1 cellular context compared by ENCODE assay signal in the genomic region with DNA sequence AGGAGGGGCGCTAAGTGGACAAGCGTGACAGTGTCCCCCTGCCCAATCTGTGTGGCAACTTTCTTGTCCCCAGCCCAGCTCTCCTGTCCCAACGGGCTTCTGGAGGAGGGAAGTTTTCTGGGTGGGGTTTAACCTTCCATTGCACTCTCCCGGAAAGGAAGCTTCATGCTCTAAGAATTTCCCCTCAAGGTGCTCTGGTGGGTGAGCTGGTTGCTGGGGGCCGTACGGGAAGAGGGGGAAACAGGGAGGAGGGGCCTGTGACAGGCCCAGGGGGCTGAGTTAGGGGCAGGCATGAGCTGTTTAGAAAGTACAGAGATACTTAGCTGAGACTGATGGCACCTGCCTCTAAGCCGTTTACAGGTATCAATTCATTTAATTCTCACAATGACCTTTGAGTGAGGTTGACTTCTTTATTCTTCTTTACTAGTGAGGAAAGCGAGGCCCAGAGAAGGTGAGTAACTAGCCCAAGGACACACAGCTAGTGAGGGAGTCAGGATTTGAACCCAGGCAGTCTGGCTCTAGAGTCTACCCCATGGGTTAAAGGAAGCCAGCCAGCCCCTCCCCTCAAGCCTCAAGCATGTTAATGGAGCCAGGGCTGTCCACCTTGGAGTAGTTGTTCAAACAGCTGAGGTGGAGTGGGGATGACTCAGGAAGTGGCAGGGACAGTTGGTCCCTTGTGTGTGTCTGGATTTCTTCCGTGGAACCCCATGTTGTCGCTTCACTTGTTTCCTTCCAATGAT.
A peak's percentile ranks its signal among the peaks of the same experiment; 100 is the strongest.
TF ChIP-seq lines count a peak whose summit lies in the region.

No MANE protein-coding gene starts in this region.

TF ChIP-seq in K562, 482 proteins besides CTCF, POLR2A, EP300 and RAD21:
- TF ChIP-seq, protein P1, sequence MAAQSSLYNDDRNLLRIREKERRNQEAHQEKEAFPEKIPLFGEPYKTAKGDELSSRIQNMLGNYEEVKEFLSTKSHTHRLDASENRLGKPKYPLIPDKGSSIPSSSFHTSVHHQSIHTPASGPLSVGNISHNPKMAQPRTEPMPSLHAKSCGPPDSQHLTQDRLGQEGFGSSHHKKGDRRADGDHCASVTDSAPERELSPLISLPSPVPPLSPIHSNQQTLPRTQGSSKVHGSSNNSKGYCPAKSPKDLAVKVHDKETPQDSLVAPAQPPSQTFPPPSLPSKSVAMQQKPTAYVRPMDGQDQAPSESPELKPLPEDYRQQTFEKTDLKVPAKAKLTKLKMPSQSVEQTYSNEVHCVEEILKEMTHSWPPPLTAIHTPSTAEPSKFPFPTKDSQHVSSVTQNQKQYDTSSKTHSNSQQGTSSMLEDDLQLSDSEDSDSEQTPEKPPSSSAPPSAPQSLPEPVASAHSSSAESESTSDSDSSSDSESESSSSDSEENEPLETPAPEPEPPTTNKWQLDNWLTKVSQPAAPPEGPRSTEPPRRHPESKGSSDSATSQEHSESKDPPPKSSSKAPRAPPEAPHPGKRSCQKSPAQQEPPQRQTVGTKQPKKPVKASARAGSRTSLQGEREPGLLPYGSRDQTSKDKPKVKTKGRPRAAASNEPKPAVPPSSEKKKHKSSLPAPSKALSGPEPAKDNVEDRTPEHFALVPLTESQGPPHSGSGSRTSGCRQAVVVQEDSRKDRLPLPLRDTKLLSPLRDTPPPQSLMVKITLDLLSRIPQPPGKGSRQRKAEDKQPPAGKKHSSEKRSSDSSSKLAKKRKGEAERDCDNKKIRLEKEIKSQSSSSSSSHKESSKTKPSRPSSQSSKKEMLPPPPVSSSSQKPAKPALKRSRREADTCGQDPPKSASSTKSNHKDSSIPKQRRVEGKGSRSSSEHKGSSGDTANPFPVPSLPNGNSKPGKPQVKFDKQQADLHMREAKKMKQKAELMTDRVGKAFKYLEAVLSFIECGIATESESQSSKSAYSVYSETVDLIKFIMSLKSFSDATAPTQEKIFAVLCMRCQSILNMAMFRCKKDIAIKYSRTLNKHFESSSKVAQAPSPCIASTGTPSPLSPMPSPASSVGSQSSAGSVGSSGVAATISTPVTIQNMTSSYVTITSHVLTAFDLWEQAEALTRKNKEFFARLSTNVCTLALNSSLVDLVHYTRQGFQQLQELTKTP (IDR thresholded peaks at IDR 0.05; ENCODE audit: low read depth in 1 of 2, partially characterized antibody in 2 of 2) = no peak
- TF ChIP-seq ZFP36 (IDR thresholded peaks at IDR 0.05; ENCODE audit: low read depth, low read length, partially characterized antibody) (peak; percentile 73), SMAD3 (CRISPR knock-in tag; conservative IDR thresholded peaks at IDR 0.05) (no peak), KDM1A (IDR thresholded peaks at IDR 0.05) (0 out of 4 replicates have a peak, but pooled peaks of 1 of the 2 experiments have one; percentile 30), FOXP4 (CRISPR knock-in tag; IDR thresholded peaks at IDR 0.05; ENCODE audit: borderline replicate concordance) (no peak), E2F1 (CRISPR knock-in tag; IDR thresholded peaks at IDR 0.05) (no peak), L3MBTL2 (IDR thresholded peaks at IDR 0.05) (no peak), BCOR (IDR thresholded peaks at IDR 0.05) (peak; percentile 68), PTBP1 (IDR thresholded peaks at IDR 0.05; ENCODE audit: low read depth, low read length) (peak; percentile 69; the same call in 1 of the 2 replicates), RBM25 (IDR thresholded peaks at IDR 0.05; ENCODE audit: low read depth, low read length, severe bottlenecking) (peak; percentile 87)
- TF ChIP-seq, protein P2, sequence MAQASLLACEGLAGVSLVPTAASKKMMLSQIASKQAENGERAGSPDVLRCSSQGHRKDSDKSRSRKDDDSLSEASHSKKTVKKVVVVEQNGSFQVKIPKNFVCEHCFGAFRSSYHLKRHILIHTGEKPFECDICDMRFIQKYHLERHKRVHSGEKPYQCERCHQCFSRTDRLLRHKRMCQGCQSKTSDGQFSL (CRISPR knock-in tag; IDR thresholded peaks at IDR 0.05) = no peak
- TF ChIP-seq, protein P2 (tag; IDR thresholded peaks at IDR 0.05) = no peak
- TF ChIP-seq, protein P3, sequence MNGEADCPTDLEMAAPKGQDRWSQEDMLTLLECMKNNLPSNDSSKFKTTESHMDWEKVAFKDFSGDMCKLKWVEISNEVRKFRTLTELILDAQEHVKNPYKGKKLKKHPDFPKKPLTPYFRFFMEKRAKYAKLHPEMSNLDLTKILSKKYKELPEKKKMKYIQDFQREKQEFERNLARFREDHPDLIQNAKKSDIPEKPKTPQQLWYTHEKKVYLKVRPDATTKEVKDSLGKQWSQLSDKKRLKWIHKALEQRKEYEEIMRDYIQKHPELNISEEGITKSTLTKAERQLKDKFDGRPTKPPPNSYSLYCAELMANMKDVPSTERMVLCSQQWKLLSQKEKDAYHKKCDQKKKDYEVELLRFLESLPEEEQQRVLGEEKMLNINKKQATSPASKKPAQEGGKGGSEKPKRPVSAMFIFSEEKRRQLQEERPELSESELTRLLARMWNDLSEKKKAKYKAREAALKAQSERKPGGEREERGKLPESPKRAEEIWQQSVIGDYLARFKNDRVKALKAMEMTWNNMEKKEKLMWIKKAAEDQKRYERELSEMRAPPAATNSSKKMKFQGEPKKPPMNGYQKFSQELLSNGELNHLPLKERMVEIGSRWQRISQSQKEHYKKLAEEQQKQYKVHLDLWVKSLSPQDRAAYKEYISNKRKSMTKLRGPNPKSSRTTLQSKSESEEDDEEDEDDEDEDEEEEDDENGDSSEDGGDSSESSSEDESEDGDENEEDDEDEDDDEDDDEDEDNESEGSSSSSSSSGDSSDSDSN (IDR thresholded peaks at IDR 0.05; ENCODE audit: borderline replicate concordance in 1 of 2, low read depth in 2 of 2, low read length in 2 of 2) = no peak
